ENCODE assay signal across 1 cellular context in the genomic region with DNA sequence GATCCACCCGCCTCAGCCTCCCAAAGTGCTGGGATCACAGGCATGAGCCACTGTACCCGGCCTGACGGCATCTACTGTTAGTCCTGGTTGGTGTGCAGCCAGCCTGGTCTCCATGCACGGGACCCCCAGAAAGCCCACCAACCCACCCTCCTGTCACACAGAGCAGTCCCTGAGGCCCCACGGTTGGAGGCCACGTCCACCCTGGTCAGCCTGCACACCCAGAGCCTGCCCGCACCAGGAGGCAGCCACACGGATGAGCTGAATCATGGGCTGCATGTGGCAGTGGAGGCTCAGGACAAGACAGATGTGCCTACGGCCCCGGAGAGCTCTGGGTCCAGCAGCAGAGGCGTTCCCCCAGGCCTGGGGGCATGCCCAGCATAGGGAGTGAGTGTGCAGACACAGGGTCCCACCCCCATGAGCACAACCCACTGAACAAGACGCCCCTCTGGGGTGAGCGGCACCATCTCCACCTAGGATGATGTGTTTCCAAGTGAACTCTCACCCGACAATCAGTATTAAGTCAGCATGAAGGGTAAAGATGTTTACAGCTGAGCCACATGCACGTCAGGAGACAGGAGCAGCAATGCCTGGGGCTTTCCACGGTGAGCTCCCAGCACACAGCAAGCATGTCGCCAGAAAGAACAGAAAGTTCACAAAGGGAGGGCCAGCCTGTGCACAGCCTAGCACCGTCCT.
TF ChIP-seq lines count a peak whose summit lies in the region.

No MANE protein-coding gene starts in this region.

TF ChIP-seq in IMR-90, 13 proteins besides CTCF, POLR2A, EP300 and RAD21:
- TF ChIP-seq RFX5 (IDR thresholded peaks at IDR 0.05; ENCODE audit: low read depth, low read length) (no peak), MAFK (IDR thresholded peaks at IDR 0.05; ENCODE audit: low read depth, low read length) (no peak), CHD1 (IDR thresholded peaks at IDR 0.05; ENCODE audit: low read depth, low read length) (no peak), FOS (IDR thresholded peaks at IDR 0.05; ENCODE audit: low read depth, low read length) (no peak), MAZ (IDR thresholded peaks at IDR 0.05; ENCODE audit: borderline replicate concordance, low read depth, low read length) (no peak), MXI1 (IDR thresholded peaks at IDR 0.05; ENCODE audit: borderline replicate concordance, low read depth, low read length) (no peak), RCOR1 (IDR thresholded peaks at IDR 0.05; ENCODE audit: insufficient replicate concordance, low read length) (no peak), SMC3 (IDR thresholded peaks at IDR 0.05; ENCODE audit: low read depth, low read length) (no peak), NFE2L2 (IDR thresholded peaks at IDR 0.05; ENCODE audit: low read depth, low read length) (no peak), CEBPB (IDR thresholded peaks at IDR 0.05; ENCODE audit: low read depth, low read length) (no peak), BHLHE40 (IDR thresholded peaks at IDR 0.05; ENCODE audit: low read depth, low read length) (no peak)
- TF ChIP-seq, protein P1, sequence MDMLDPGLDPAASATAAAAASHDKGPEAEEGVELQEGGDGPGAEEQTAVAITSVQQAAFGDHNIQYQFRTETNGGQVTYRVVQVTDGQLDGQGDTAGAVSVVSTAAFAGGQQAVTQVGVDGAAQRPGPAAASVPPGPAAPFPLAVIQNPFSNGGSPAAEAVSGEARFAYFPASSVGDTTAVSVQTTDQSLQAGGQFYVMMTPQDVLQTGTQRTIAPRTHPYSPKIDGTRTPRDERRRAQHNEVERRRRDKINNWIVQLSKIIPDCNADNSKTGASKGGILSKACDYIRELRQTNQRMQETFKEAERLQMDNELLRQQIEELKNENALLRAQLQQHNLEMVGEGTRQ (IDR thresholded peaks at IDR 0.05; ENCODE audit: low read depth, low read length), result no peak
- TF ChIP-seq, protein P2, sequence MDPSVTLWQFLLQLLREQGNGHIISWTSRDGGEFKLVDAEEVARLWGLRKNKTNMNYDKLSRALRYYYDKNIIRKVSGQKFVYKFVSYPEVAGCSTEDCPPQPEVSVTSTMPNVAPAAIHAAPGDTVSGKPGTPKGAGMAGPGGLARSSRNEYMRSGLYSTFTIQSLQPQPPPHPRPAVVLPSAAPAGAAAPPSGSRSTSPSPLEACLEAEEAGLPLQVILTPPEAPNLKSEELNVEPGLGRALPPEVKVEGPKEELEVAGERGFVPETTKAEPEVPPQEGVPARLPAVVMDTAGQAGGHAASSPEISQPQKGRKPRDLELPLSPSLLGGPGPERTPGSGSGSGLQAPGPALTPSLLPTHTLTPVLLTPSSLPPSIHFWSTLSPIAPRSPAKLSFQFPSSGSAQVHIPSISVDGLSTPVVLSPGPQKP (IDR thresholded peaks at IDR 0.05; ENCODE audit: borderline replicate concordance, low read depth, low read length), result no peak
